Comparison of ENCODE assay signal across 17 cellular contexts in the genomic region with DNA sequence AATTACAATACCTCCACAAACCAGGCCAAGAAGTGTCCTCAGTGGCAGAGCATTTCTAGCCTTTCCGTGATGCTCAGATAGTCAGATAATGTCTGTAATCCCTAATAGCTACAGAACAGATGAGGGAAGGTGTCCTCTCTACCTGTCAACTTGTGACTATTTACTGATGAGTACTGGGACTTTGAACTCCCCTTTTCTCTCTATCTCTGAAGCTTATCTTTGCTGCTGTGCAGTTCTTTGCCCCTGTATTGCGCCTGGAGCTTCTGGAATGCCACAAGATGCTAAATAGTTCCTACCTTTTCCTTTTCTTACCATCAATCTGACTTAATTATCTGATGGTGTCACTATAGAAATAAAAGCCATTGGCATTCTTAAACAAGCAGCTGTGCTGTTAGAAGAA. TPM values are rescaled to one million over a fixed set of nuclear protein-coding genes. Genes with fewer than 3 reads are reported as not detected.
"Had no signal": no experiment of that assay in that cellular context is flagged by ENCODE, and none has a peak within 500 bp of the region (broad histone marks: within the 10 kb centered on the region; RNA-seq: fewer than 3 reads in every experiment).

No MANE protein-coding gene starts in this region.

- H3K9me3 ChIP-seq: gastroesophageal sphincter, psoas muscle, suprapubic skin, uterus had no signal

- H3K27me3 ChIP-seq: gastroesophageal sphincter, suprapubic skin, uterus had no signal

- H3K36me3 ChIP-seq: gastroesophageal sphincter, suprapubic skin, uterus had no signal

- H3K4me3 ChIP-seq: gastroesophageal sphincter, lung, psoas muscle, suprapubic skin, uterus had no signal

- ATAC-seq: activated CD8-positive, alpha-beta T cell treated with anti-CD3 and anti-CD28 coated beads for 36 hours; effector memory CD8-positive, alpha-beta T cell; gastroesophageal sphincter; natural killer cell; psoas muscle had no signal

- H3K4me1 Mint-ChIP-seq: central memory CD8-positive, alpha-beta T cell; natural killer cell had no signal

- H3K36me3 Mint-ChIP-seq: natural killer cell had no signal

- H3K27ac Mint-ChIP-seq: activated CD8-positive, alpha-beta T cell treated with anti-CD3 and anti-CD28 coated beads for 36 hours; effector memory CD8-positive, alpha-beta T cell; natural killer cell had no signal

- H3K27ac ChIP-seq: epithelial cell of prostate, gastroesophageal sphincter, psoas muscle, suprapubic skin, uterus had no signal

- DNase-seq: activated CD4-positive, alpha-beta T cell treated with anti-CD3 and anti-CD28 coated beads for 4 hours; activated CD8-positive, alpha-beta memory T cell treated with anti-CD3 and anti-CD28 coated beads, Interleukin-2, amount 50 U/mL, for 48 hours; activated CD8-positive, alpha-beta T cell treated with anti-CD3 and anti-CD28 coated beads for 36 hours; activated naive CD4-positive, alpha-beta T cell treated with Interleukin-2 at 50 U/mL for 16 hours; effector memory CD8-positive, alpha-beta T cell; kidney glomerular epithelial cell; natural killer cell; occipital lobe; psoas muscle; stimulated activated CD4-positive, alpha-beta T cell treated with anti-CD3 and anti-CD28 coated beads, Interleukin-2, amount 100 ng/mL, for 48 hours; stimulated activated naive CD4-positive, alpha-beta T cell treated with Interleukin-2 at 50 U/mL for 16 hours; uterus had no signal

- H3K4me3 Mint-ChIP-seq: activated CD8-positive, alpha-beta T cell treated with anti-CD3 and anti-CD28 coated beads for 36 hours; central memory CD8-positive, alpha-beta T cell; effector memory CD8-positive, alpha-beta T cell; natural killer cell had no signal

- H3K9me3 Mint-ChIP-seq: activated CD8-positive, alpha-beta T cell treated with anti-CD3 and anti-CD28 coated beads for 36 hours; central memory CD8-positive, alpha-beta T cell; effector memory CD8-positive, alpha-beta T cell; natural killer cell had no signal

- H3K4me1 ChIP-seq: psoas muscle had no signal

RNA-seq across cellular contexts. Expression of a gene that starts 30.5 kb away (rescaled TPM):
- total RNA-seq: natural killer cell had no signal
